In genomic region chrX:71181910-71182799, GRCh38 we compare ENCODE assay signal across 8 cellular contexts. TPM values are rescaled to one million over a fixed set of nuclear protein-coding genes. Genes with fewer than 3 reads are reported as not detected.
A peak's percentile ranks its signal among the peaks of the same experiment; 100 is the strongest.
DNase-seq lines count a peak whose midpoint lies in the region; ATAC-seq and TF ChIP-seq lines count a peak whose summit lies in the region.

No MANE protein-coding gene starts in this region.

- H3K4me1 ChIP-seq in naive thymus-derived CD4-positive, alpha-beta T cell (ENCODE audit: control insufficient read depth in 2 of 2, insufficient read depth in 2 of 2, low read length in 2 of 2): peaks cover 0 to 10% of the 10 kb centered on the region in 2 donors

- H3K27ac ChIP-seq in naive thymus-derived CD4-positive, alpha-beta T cell (ENCODE audit: low read depth, low read length): peak overlapping the region; percentile 94

- peak; percentile 93 for DNase-seq in DMS53 treated with DMSO at 0.1 percent for 48 hours (lab: John Stamatoyannopoulos, UW; ENCODE audit: unreplicated experiment)
- DNase-seq in Jurkat, Clone E6-1 (ENCODE audit: low read depth, low spot score): peak; percentile 94
- DNase-seq in RPMI7951 (ENCODE audit: low read depth): peak; percentile 99
- DNase-seq in activated T-helper 2 cell treated with anti-CD3 and anti-CD28 coated beads, Interferon-gamma antibody, Interleukin-2, Interleukin-4, amounts not matched to agents 10 μg/mL and 5 μg/mL and 100 μg/mL, durations not matched to agents 14 hours and 24 hours and 36 hours (ENCODE audit: low spot score): peak; percentile 81
- DNase-seq in fibroblast of mammary gland (ENCODE audit: low read depth): peak; percentile 96
- DNase-seq in naive thymus-derived CD4-positive, alpha-beta T cell: peak; percentile 42 to 86 (median 80)

- peaks cover 12% of the 10 kb centered on the region for H3K4me1 Mint-ChIP-seq in activated T-helper 2 cell treated with anti-CD3 and anti-CD28 coated beads, Interferon-gamma antibody, Interleukin-2, Interleukin-4, amounts not matched to agents 10 μg/mL and 5 μg/mL and 100 μg/mL, durations not matched to agents 14 hours and 24 hours and 36 hours (ENCODE audit: low read depth)
- peaks cover 0 to 28% (median 21%) of the 10 kb centered on the region in 7 donors for H3K4me1 Mint-ChIP-seq in naive thymus-derived CD4-positive, alpha-beta T cell
- peaks cover 6% of the 10 kb centered on the region for H3K4me1 Mint-ChIP-seq in stimulated activated memory B cell treated with anti-CD40 and anti-IgM and Interleukin-4, amounts not matched to agents 10 μg/mL and 1 μg/mL and 100 μg/mL, for 72 hours

- H3K36me3 ChIP-seq in naive thymus-derived CD4-positive, alpha-beta T cell (ENCODE audit: control insufficient read depth in 2 of 3, insufficient read depth in 3 of 3, low read length in 3 of 3): no peaks in the 10 kb centered on the region

- TF ChIP-seq CTCF in fibroblast of mammary gland (conservative IDR thresholded peaks at IDR 0.05; ENCODE audit: control insufficient read depth, insufficient read depth, low read depth, low read length): no peak

- H3K27ac Mint-ChIP-seq in activated T-helper 2 cell treated with anti-CD3 and anti-CD28 coated beads, Interferon-gamma antibody, Interleukin-2, Interleukin-4, amounts not matched to agents 10 μg/mL and 5 μg/mL and 100 μg/mL, durations not matched to agents 14 hours and 24 hours and 36 hours: peak overlapping the region; percentile 93
- peak overlapping the region; percentile 95 to 100 (median 98) for H3K27ac Mint-ChIP-seq in naive thymus-derived CD4-positive, alpha-beta T cell
- peak overlapping the region; percentile 92 for H3K27ac Mint-ChIP-seq in stimulated activated memory B cell treated with anti-CD40 and anti-IgM and Interleukin-4, amounts not matched to agents 10 μg/mL and 1 μg/mL and 100 μg/mL, for 72 hours

- H3K9me3 ChIP-seq in naive thymus-derived CD4-positive, alpha-beta T cell (ENCODE audit: control insufficient read depth in 2 of 3, low read length in 3 of 3): no peaks in the 10 kb centered on the region

- intact Hi-C loops in activated T-helper 2 cell treated with anti-CD3 and anti-CD28 coated beads, Interferon-gamma antibody, Interleukin-2, Interleukin-4, amounts not matched to agents 10 μg/mL and 5 μg/mL and 100 μg/mL, durations not matched to agents 14 hours and 24 hours and 36 hours (cut with micrococcal nuclease): loop anchor here (1.0 to 5.0 kb wide), 5 partner anchors 14 to 185 kb away; partner anchors contain the start of genes FOXO4, NONO and TAF1
- intact Hi-C loops in naive thymus-derived CD4-positive, alpha-beta T cell (cut with micrococcal nuclease): loop anchor here (1.0 to 10.0 kb wide), 14 partner anchors 14 to 1093 kb away; partner anchors contain the start of genes NONO (in 2 of the 2), OGT (in 2 of the 2), SNX12 (in 2 of the 2) and TAF1 (in 2 of the 2)

- peaks cover 30% of the 10 kb centered on the region for H3K36me3 Mint-ChIP-seq in activated T-helper 2 cell treated with anti-CD3 and anti-CD28 coated beads, Interferon-gamma antibody, Interleukin-2, Interleukin-4, amounts not matched to agents 10 μg/mL and 5 μg/mL and 100 μg/mL, durations not matched to agents 14 hours and 24 hours and 36 hours (ENCODE audit: low read depth)
- peaks cover 0 to 7% (median 0%) of the 10 kb centered on the region in 5 donors for H3K36me3 Mint-ChIP-seq in naive thymus-derived CD4-positive, alpha-beta T cell
- H3K36me3 Mint-ChIP-seq in stimulated activated memory B cell treated with anti-CD40 and anti-IgM and Interleukin-4, amounts not matched to agents 10 μg/mL and 1 μg/mL and 100 μg/mL, for 72 hours: peaks cover 5% of the 10 kb centered on the region

- H3K4me3 ChIP-seq in Jurkat, Clone E6-1 (ENCODE audit: low read length): peak overlapping the region; percentile 53
- peak overlapping the region; percentile 54 for H3K4me3 ChIP-seq in fibroblast of mammary gland (ENCODE audit: control insufficient read depth, low read depth, low read length)
- peak overlapping the region; percentile 85 for H3K4me3 ChIP-seq in naive thymus-derived CD4-positive, alpha-beta T cell (ENCODE audit: low read length)

- CTCF ChIA-PET in naive thymus-derived CD4-positive, alpha-beta T cell (lab: Charles Lee): interaction anchor here (0.9 to 1.8 kb wide), 6 partner anchors 14 to 184 kb away, joined by 3 to 5 read pairs (median 3); partner anchors contain the start of genes MED12 and TAF1

- no peaks in the 10 kb centered on the region for H3K27me3 Mint-ChIP-seq in activated T-helper 2 cell treated with anti-CD3 and anti-CD28 coated beads, Interferon-gamma antibody, Interleukin-2, Interleukin-4, amounts not matched to agents 10 μg/mL and 5 μg/mL and 100 μg/mL, durations not matched to agents 14 hours and 24 hours and 36 hours (ENCODE audit: low read depth)
- H3K27me3 Mint-ChIP-seq in naive thymus-derived CD4-positive, alpha-beta T cell: no peaks in the 10 kb centered on the region
- no peaks in the 10 kb centered on the region for H3K27me3 Mint-ChIP-seq in stimulated activated memory B cell treated with anti-CD40 and anti-IgM and Interleukin-4, amounts not matched to agents 10 μg/mL and 1 μg/mL and 100 μg/mL, for 72 hours

- peak overlapping the region; percentile 88 for H3K4me3 Mint-ChIP-seq in activated T-helper 2 cell treated with anti-CD3 and anti-CD28 coated beads, Interferon-gamma antibody, Interleukin-2, Interleukin-4, amounts not matched to agents 10 μg/mL and 5 μg/mL and 100 μg/mL, durations not matched to agents 14 hours and 24 hours and 36 hours (ENCODE audit: low read depth)
- H3K4me3 Mint-ChIP-seq in naive thymus-derived CD4-positive, alpha-beta T cell: peak overlapping the region; percentile 83 to 98 (median 96)
- peak overlapping the region; percentile 91 for H3K4me3 Mint-ChIP-seq in stimulated activated memory B cell treated with anti-CD40 and anti-IgM and Interleukin-4, amounts not matched to agents 10 μg/mL and 1 μg/mL and 100 μg/mL, for 72 hours

- ATAC-seq in GM21717 (IDR thresholded peaks at IDR 0.05; ENCODE audit: unreplicated experiment): peak; percentile 88
- peak; percentile 95 for ATAC-seq in naive thymus-derived CD4-positive, alpha-beta T cell
- peak; percentile 96 for ATAC-seq in stimulated activated memory B cell treated with anti-CD40 and anti-IgM and Interleukin-4, amounts not matched to agents 10 μg/mL and 1 μg/mL and 100 μg/mL, for 72 hours

- H3K9me3 Mint-ChIP-seq in activated T-helper 2 cell treated with anti-CD3 and anti-CD28 coated beads, Interferon-gamma antibody, Interleukin-2, Interleukin-4, amounts not matched to agents 10 μg/mL and 5 μg/mL and 100 μg/mL, durations not matched to agents 14 hours and 24 hours and 36 hours: no peaks in the 10 kb centered on the region
- H3K9me3 Mint-ChIP-seq in naive thymus-derived CD4-positive, alpha-beta T cell: peaks cover 0 to 1% (median 0%) of the 10 kb centered on the region in 11 donors
- no peaks in the 10 kb centered on the region for H3K9me3 Mint-ChIP-seq in stimulated activated memory B cell treated with anti-CD40 and anti-IgM and Interleukin-4, amounts not matched to agents 10 μg/mL and 1 μg/mL and 100 μg/mL, for 72 hours

- POLR2A ChIA-PET in naive thymus-derived CD4-positive, alpha-beta T cell (lab: Charles Lee): interaction anchor here (0.6 to 3.8 kb wide), 21 partner anchors 10 to 351 kb away, joined by 3 to 50 read pairs (median 5); partner anchors contain the start of genes IL2RG, MED12, NONO and OGT

- H3K27me3 ChIP-seq in naive thymus-derived CD4-positive, alpha-beta T cell (ENCODE audit: control insufficient read depth in 2 of 2, insufficient read depth in 2 of 2, low read length in 2 of 2): no peaks in the 10 kb centered on the region

RNA-seq across cellular contexts. Expression of gene NLGN3, which starts 37.5 kb away (rescaled TPM):
- 2.2 TPM for polyA plus RNA-seq in Jurkat, Clone E6-1 (2012; ENCODE audit: insufficient read depth, insufficient read length)
- under 0.01 and 0.10 TPM in 2 replicates for total RNA-seq in RPMI7951 (2014; rRNA removed; shearing (Covaris generic))
- total RNA-seq in activated T-helper 2 cell treated with anti-CD3 and anti-CD28 coated beads, Interferon-gamma antibody, Interleukin-2, Interleukin-4, amounts not matched to agents 10 μg/mL and 5 μg/mL and 100 μg/mL, durations not matched to agents 14 hours and 24 hours and 36 hours: 0.78 and 0.94 TPM in 2 replicates
- 1 to 10 TPM; 2.3 to 4.6 (median 3.0) TPM for total RNA-seq in naive thymus-derived CD4-positive, alpha-beta T cell
- under 1 TPM; 0.09 to 0.24 TPM for polyA plus RNA-seq in naive thymus-derived CD4-positive, alpha-beta T cell

RNA-seq across cellular contexts. Expression of gene GJB1, which starts 40.9 kb away (rescaled TPM):
- not detected for polyA plus RNA-seq in Jurkat, Clone E6-1 (2012; ENCODE audit: insufficient read depth, insufficient read length)
- total RNA-seq in RPMI7951 (2014; rRNA removed; shearing (Covaris generic)): not detected in 2 replicates
- not detected in 2 replicates for total RNA-seq in activated T-helper 2 cell treated with anti-CD3 and anti-CD28 coated beads, Interferon-gamma antibody, Interleukin-2, Interleukin-4, amounts not matched to agents 10 μg/mL and 5 μg/mL and 100 μg/mL, durations not matched to agents 14 hours and 24 hours and 36 hours
- not detected for total RNA-seq in naive thymus-derived CD4-positive, alpha-beta T cell
- not detected for polyA plus RNA-seq in naive thymus-derived CD4-positive, alpha-beta T cell

Comparison
In these comparisons a context has a peak if more than half of its experiments do, and no peak if none do; other contexts are left out.
1. Peak in every context shown above with its lines: DNase-seq, ATAC-seq, H3K4me3 ChIP-seq and H3K27ac ChIP-seq.